19 cellular contexts compared by ENCODE assay signal in the genomic region with DNA sequence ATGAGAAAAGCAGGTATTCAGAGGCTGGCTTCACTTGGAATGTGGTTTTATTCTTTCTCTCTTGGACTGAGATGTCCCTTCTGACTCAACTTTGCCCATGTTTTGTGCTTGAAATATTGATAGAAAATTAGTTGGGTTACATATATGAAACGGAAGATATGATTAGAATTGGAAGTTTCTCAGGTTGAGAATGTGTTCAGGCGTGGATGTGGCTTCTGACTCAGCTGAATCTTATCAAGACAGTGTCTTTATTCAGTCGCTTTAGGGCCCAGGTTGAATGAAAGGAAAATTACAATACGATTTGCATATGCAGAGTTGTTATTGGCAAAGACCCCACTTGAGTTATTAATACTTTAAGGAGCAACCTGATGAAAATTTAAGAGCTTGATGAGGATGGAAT.
DNase-seq lines count a peak whose midpoint lies in the region; ATAC-seq, FAIRE-seq and TF ChIP-seq lines count a peak whose summit lies in the region.
"Had no signal": no experiment of that assay in that cellular context is flagged by ENCODE, and none has a peak within 500 bp of the region (broad histone marks: within the 10 kb centered on the region; RNA-seq: fewer than 3 reads in every experiment).

No MANE protein-coding gene starts in this region.

- no peaks in the 10 kb centered on the region for H3F3A ChIP-seq in OCI-LY1 (ENCODE audit: insufficient read depth, low read length)

- no peaks in the 10 kb centered on the region for H3K9me2 ChIP-seq in OCI-LY1 (ENCODE audit: low read depth, low read length)

- in situ Hi-C loops in brain microvascular endothelial cell (cut with HindIII; ENCODE audit: low pct_ligation_motif_present, low sequenced_read_pairs): no loop called here

- H3K27ac ChIP-seq in OCI-LY1 (ENCODE audit: low read depth, low read length, poor library complexity, severe bottlenecking) (no peak overlapping the region), brain microvascular endothelial cell (no peak overlapping the region)
- H3K27ac ChIP-seq: left lung, prostate gland, thyroid gland had no signal

- H3K27me3 ChIP-seq in OCI-LY1 (ENCODE audit: insufficient read depth, low read length) (no peaks in the 10 kb centered on the region; the same call in 1 of the 2 replicates), brain microvascular endothelial cell (replicated peaks) (no peaks in the 10 kb centered on the region)
- H3K27me3 ChIP-seq: left lung, thyroid gland had no signal

- H3K79me2 ChIP-seq in OCI-LY1 (ENCODE audit: insufficient read depth, low read length): no peaks in the 10 kb centered on the region

- no peak overlapping the region for H3K4me3 ChIP-seq in OCI-LY1 (ENCODE audit: low read depth, low read length, poor library complexity, severe bottlenecking)
- no peak overlapping the region for H3K4me3 ChIP-seq in brain microvascular endothelial cell (ENCODE audit: low read depth, low read length)
- H3K4me3 ChIP-seq: left lung, prostate gland, thyroid gland had no signal

- DNase-seq in brain microvascular endothelial cell: no peak
- no peak for DNase-seq in frontal cortex (ENCODE audit: low spot score in 2 of 2)
- DNase-seq in islet precursor cell: no peak
- no peak for DNase-seq in HT-29 (ENCODE audit: low spot score)
- DNase-seq: activated CD4-positive, alpha-beta T cell treated with anti-CD3 and anti-CD28 coated beads, Interleukin-2, amount 10 ng/mL, durations not matched to agents 7 days and 5 days; activated T-cell treated with anti-CD3 and anti-CD28 coated beads, Interleukin-2, amount 50 U/mL, for 72 hours; HFFc6; hypothalamus; left lung; NCI-H2081 treated with DMSO at 0.1 percent for 48 hours; SHP77 treated with DMSO at 0.1 percent for 48 hours; T-helper 9 cell; thyroid gland had no signal

- ATAC-seq in GM18508 (IDR thresholded peaks at IDR 0.05; ENCODE audit: insufficient read depth, unreplicated experiment) (peak; percentile 6), GM21526 (IDR thresholded peaks at IDR 0.05; ENCODE audit: low FRiP score, unreplicated experiment) (peak; percentile 29), HG03045 (IDR thresholded peaks at IDR 0.05; ENCODE audit: unreplicated experiment) (peak; percentile 24)
- ATAC-seq: activated T-cell treated with anti-CD3 and anti-CD28 coated beads, Interleukin-2, amount 50 U/mL, for 72 hours; esophagus mucosa; left lung had no signal

- H3K36me3 ChIP-seq in OCI-LY1 (ENCODE audit: insufficient read depth, low read length): no peaks in the 10 kb centered on the region
- no peaks in the 10 kb centered on the region for H3K36me3 ChIP-seq in brain microvascular endothelial cell (replicated peaks)
- H3K36me3 ChIP-seq: left lung, prostate gland, thyroid gland had no signal

- no peaks in the 10 kb centered on the region for H3K9me3 ChIP-seq in OCI-LY1 (ENCODE audit: low read length)
- H3K9me3 ChIP-seq: left lung, prostate gland, thyroid gland had no signal

- no peak for TF ChIP-seq CTCF in OCI-LY1 (IDR thresholded peaks at IDR 0.05; ENCODE audit: low read length)
- TF ChIP-seq CTCF in brain microvascular endothelial cell (IDR thresholded peaks at IDR 0.05; ENCODE audit: low read depth, low read length, missing control alignments): no peak

- H3K4me1 ChIP-seq in OCI-LY1 (ENCODE audit: insufficient read depth, low read length, severe bottlenecking): peaks cover 12% of the 10 kb centered on the region
- H3K4me1 ChIP-seq: left lung, prostate gland, thyroid gland had no signal

- H4K20me1 ChIP-seq in OCI-LY1 (ENCODE audit: insufficient read depth, low read length): no peaks in the 10 kb centered on the region

- H3K4me2 ChIP-seq in OCI-LY1 (ENCODE audit: low read length): peak overlapping the region; percentile 42; the same call in 1 of the 2 replicates

- H3K9ac ChIP-seq in OCI-LY1 (ENCODE audit: low read length): no peak overlapping the region; the same call in 1 of the 2 replicates

- H2AFZ ChIP-seq in OCI-LY1 (ENCODE audit: low read length): no peak overlapping the region

- FAIRE-seq in frontal cortex (lab: Jason Lieb, UNC): no peak
